ENCODE assay signal across 1 cellular context in the genomic region with DNA sequence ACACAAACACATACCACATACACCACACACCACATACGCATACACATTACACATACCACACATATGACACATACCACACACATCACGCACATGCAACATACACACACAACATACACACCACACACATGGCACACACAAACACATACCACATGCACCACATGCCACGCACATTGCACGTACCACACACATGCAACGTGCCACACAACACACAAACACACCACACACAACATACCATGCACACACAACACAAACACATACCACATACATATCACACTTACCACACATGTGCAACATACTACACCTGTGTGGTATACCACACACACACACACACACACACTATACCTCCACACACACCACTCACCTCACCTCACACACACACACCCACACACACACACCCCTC.
TF ChIP-seq lines count a peak whose summit lies in the region.

No MANE protein-coding gene starts in this region.

TF ChIP-seq in GM12878, 131 proteins besides CTCF, POLR2A, EP300 and RAD21:
- TF ChIP-seq TCF3 (IDR thresholded peaks at IDR 0.05; ENCODE audit: borderline replicate concordance, insufficient read depth, low read depth, low read length) (no peak), CBX3 (IDR thresholded peaks at IDR 0.05; ENCODE audit: borderline replicate concordance, low read depth) (no peak), RCOR1 (conservative IDR thresholded peaks at IDR 0.05; ENCODE audit: low read depth, low read length) (no peak), PAX8 (IDR thresholded peaks at IDR 0.05) (no peak), FOXK2 (IDR thresholded peaks at IDR 0.05) (no peak), GATAD2B (conservative IDR thresholded peaks at IDR 0.05; ENCODE audit: low read depth) (no peak), NR2C2 (IDR thresholded peaks at IDR 0.05; ENCODE audit: borderline replicate concordance, control insufficient read depth, insufficient read length, low read depth) (peak; percentile 30), RAD51 (IDR thresholded peaks at IDR 0.05) (no peak)
- TF ChIP-seq, protein P1, sequence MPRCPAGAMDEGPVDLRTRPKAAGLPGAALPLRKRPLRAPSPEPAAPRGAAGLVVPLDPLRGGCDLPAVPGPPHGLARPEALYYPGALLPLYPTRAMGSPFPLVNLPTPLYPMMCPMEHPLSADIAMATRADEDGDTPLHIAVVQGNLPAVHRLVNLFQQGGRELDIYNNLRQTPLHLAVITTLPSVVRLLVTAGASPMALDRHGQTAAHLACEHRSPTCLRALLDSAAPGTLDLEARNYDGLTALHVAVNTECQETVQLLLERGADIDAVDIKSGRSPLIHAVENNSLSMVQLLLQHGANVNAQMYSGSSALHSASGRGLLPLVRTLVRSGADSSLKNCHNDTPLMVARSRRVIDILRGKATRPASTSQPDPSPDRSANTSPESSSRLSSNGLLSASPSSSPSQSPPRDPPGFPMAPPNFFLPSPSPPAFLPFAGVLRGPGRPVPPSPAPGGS (IDR thresholded peaks at IDR 0.05; ENCODE audit: borderline replicate concordance, insufficient read depth, low read depth, low read length, poor library complexity, severe bottlenecking) = peak; percentile 43
- TF ChIP-seq, protein P2, sequence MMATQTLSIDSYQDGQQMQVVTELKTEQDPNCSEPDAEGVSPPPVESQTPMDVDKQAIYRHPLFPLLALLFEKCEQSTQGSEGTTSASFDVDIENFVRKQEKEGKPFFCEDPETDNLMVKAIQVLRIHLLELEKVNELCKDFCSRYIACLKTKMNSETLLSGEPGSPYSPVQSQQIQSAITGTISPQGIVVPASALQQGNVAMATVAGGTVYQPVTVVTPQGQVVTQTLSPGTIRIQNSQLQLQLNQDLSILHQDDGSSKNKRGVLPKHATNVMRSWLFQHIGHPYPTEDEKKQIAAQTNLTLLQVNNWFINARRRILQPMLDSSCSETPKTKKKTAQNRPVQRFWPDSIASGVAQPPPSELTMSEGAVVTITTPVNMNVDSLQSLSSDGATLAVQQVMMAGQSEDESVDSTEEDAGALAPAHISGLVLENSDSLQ (IDR thresholded peaks at IDR 0.05) = no peak
TF ChIP-seq in GM12878: peak in this region for 2.
